8 cellular contexts compared by ENCODE assay signal in genomic region chr4:118224239-118224829, GRCh38.
DNase-seq lines count a peak whose midpoint lies in the region; TF ChIP-seq lines count a peak whose summit lies in the region.

No MANE protein-coding gene starts in this region.

- H3K9me3 Mint-ChIP-seq in activated CD4-positive, alpha-beta T cell treated with anti-CD3 and anti-CD28 coated beads, Interleukin-2, amount 10 ng/mL, durations not matched to agents 24 days and 14 days, result no peaks in the 10 kb centered on the region

- H3K27ac Mint-ChIP-seq in activated CD4-positive, alpha-beta T cell treated with anti-CD3 and anti-CD28 coated beads, Interleukin-2, amount 10 ng/mL, durations not matched to agents 24 days and 14 days, result no peak overlapping the region

- H3K4me1 ChIP-seq in iPS DF 6.9 (ENCODE audit: control insufficient read depth, insufficient read depth, low read length) (no peaks in the 10 kb centered on the region), tibial artery (no peaks in the 10 kb centered on the region)

- DNase-seq in NCI-H510A treated with DMSO at 0.1 percent for 48 hours (lab: John Stamatoyannopoulos, UW) (peak; percentile 73), NCI-H510A (lab: John Stamatoyannopoulos, UW) (no peak), HFF-Myc (ENCODE audit: extremely low read depth, low read depth) (peak; percentile 65), NCI-H1694 (lab: John Stamatoyannopoulos, UW) (peak; percentile 50), iPS DF 6.9 (ENCODE audit: low read depth, low spot score) (peak; percentile 7), tibial artery (no peak)
- no peak for DNase-seq in activated CD4-positive, alpha-beta T cell treated with anti-CD3 and anti-CD28 coated beads, Interleukin-2, amount 10 ng/mL, durations not matched to agents 24 days and 14 days

- peaks cover 3% of the 10 kb centered on the region for H3K4me1 Mint-ChIP-seq in activated CD4-positive, alpha-beta T cell treated with anti-CD3 and anti-CD28 coated beads, Interleukin-2, amount 10 ng/mL, durations not matched to agents 24 days and 14 days

- no CpG with 5 or more reads among the region's 3 CpGs for WGBS in iPS DF 6.9 (ENCODE audit: insufficient coverage, insufficient read length)

- no peaks in the 10 kb centered on the region for H3K36me3 Mint-ChIP-seq in activated CD4-positive, alpha-beta T cell treated with anti-CD3 and anti-CD28 coated beads, Interleukin-2, amount 10 ng/mL, durations not matched to agents 24 days and 14 days (ENCODE audit: low read depth)

- H3K4me3 Mint-ChIP-seq in activated CD4-positive, alpha-beta T cell treated with anti-CD3 and anti-CD28 coated beads, Interleukin-2, amount 10 ng/mL, durations not matched to agents 24 days and 14 days, result no peak overlapping the region

- H3K27me3 ChIP-seq in iPS DF 6.9 (ENCODE audit: control insufficient read depth, insufficient read depth, low read length), result no peaks in the 10 kb centered on the region
- H3K27me3 ChIP-seq in tibial artery, result no peaks in the 10 kb centered on the region

- H3K4me3 ChIP-seq in HFF-Myc (replicated peaks; ENCODE audit: low read depth, low read length) (no peak overlapping the region), WI38 (ENCODE audit: low read depth, low read length) (no peak overlapping the region), iPS DF 6.9 (ENCODE audit: low read length) (no peak overlapping the region), tibial artery (no peak overlapping the region)

- TF ChIP-seq CTCF in HFF-Myc (IDR thresholded peaks at IDR 0.05; ENCODE audit: low read depth, low read length, missing control alignments) (peak; percentile 44), WI38 (IDR thresholded peaks at IDR 0.05; ENCODE audit: low read depth, low read length) (peak; percentile 34; the same call in 1 of the 2 replicates), tibial artery (IDR thresholded peaks at IDR 0.05) (peak; percentile 38 to 47)

- peaks cover 11% of the 10 kb centered on the region for H3K27me3 Mint-ChIP-seq in activated CD4-positive, alpha-beta T cell treated with anti-CD3 and anti-CD28 coated beads, Interleukin-2, amount 10 ng/mL, durations not matched to agents 24 days and 14 days

- no peaks in the 10 kb centered on the region for H3K36me3 ChIP-seq in iPS DF 6.9 (ENCODE audit: control insufficient read depth, insufficient read depth, low read length)
- no peaks in the 10 kb centered on the region for H3K36me3 ChIP-seq in tibial artery

- H3K27ac ChIP-seq in iPS DF 6.9 (ENCODE audit: low read length) (no peak overlapping the region), tibial artery (no peak overlapping the region)

- intact Hi-C loops in tibial artery (cut with DNase I; ENCODE audit: low total_unique reads), result no loop called here
- intact Hi-C loops in activated CD4-positive, alpha-beta T cell treated with anti-CD3 and anti-CD28 coated beads, Interleukin-2, amount 10 ng/mL, durations not matched to agents 24 days and 14 days (cut with micrococcal nuclease), result loop anchor here (1.0 to 10.0 kb wide), 3 partner anchors 147 to 1866 kb away; no protein-coding TSS in a partner anchor

- no peaks in the 10 kb centered on the region for H3K9me3 ChIP-seq in iPS DF 6.9 (ENCODE audit: control insufficient read depth, insufficient read depth, low read length)
- H3K9me3 ChIP-seq in tibial artery, result no peaks in the 10 kb centered on the region

Comparison
In these comparisons a context has a peak if more than half of its experiments do, and no peak if none do; other contexts are left out.
1. DNase-seq: peak in NCI-H510A treated with DMSO at 0.1 percent for 48 hours (single experiment), HFF-Myc (single experiment), NCI-H1694 (single experiment) and iPS DF 6.9 (single experiment); none in NCI-H510A (single experiment), tibial artery (0 of 2) and activated CD4-positive, alpha-beta T cell treated with anti-CD3 and anti-CD28 coated beads, Interleukin-2, amount 10 ng/mL, durations not matched to agents 24 days and 14 days (single experiment).
2. Peak in every context shown above with its lines, with median percentiles within 50 percentile points of each other: CTCF ChIP-seq.